Comparison of ENCODE assay signal across 15 cellular contexts in the genomic region with DNA sequence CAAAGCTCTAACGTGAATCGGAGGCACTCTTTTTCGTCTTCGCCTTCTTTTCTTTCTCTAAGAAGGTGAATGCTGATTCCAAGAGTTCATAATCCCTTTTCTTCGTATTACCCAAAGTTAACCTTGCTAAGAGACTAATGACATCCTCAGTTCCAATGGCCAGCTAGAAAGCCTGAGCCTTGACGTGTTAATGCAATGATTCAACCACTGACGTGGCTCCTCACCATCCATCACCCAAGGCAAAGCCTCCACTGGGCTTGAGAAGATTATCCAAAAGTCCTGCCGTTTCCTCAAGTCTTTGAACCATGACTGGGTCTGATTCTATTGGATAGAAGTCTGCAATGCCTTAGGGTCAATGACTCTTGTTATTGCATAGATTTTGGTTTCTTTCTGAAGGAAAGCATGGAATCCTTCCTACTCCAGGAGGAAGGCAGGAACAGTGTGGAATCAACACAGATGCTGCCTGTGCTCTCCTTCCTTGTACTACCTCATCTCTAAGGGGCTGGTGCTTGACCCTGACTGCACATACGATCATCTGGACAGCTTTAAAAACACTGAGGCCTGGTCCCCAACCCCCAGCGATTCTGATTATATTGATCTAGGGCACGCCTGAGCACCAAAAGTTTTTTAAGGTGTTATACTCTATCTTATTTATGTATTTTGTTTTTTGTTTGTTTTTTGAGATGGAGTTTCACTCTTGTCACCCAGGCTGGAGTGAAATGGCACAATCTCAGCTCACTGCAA.
A peak's percentile ranks its signal among the peaks of the same experiment; 100 is the strongest.
DNase-seq lines count a peak whose midpoint lies in the region; ATAC-seq and TF ChIP-seq lines count a peak whose summit lies in the region.
"Had no signal": no experiment of that assay in that cellular context is flagged by ENCODE, and none has a peak within 500 bp of the region (broad histone marks: within the 10 kb centered on the region; RNA-seq: fewer than 3 reads in every experiment).

No MANE protein-coding gene starts in this region.

- peak; percentile 65 for DNase-seq in M059J (ENCODE audit: low read depth)
- peak; percentile 14 for DNase-seq in colonic mucosa
- DNase-seq in lung (ENCODE audit: low spot score): peak; percentile 24
- DNase-seq in HuH-7.5 (ENCODE audit: low spot score): no peak
- DNase-seq in activated naive CD4-positive, alpha-beta T cell treated with anti-CD3 and anti-CD28 coated beads, Interleukin-2, amount 10 ng/mL, durations not matched to agents 7 days and 5 days: no peak
- DNase-seq in neural progenitor cell (ENCODE audit: low spot score): no peak
- DNase-seq in NCI-H187 treated with DMSO at 0.1 percent for 48 hours (lab: John Stamatoyannopoulos, UW): no peak
- DNase-seq: activated CD8-positive, alpha-beta memory T cell treated with anti-CD3 and anti-CD28 coated beads, Interleukin-2, amount 50 U/mL, for 4 hours; activated naive CD4-positive, alpha-beta T cell treated with Interleukin-2 at 50 U/mL for 16 hours; DMS53; KG1; NCI-H2171 treated with DMSO at 0.1 percent for 48 hours; SIG-M5 had no signal

- H3K36me3 Mint-ChIP-seq in activated naive CD4-positive, alpha-beta T cell treated with anti-CD3 and anti-CD28 coated beads, Interleukin-2, amount 10 ng/mL, durations not matched to agents 7 days and 5 days: no peaks in the 10 kb centered on the region
- no peaks in the 10 kb centered on the region for H3K36me3 Mint-ChIP-seq in neural progenitor cell

- intact Hi-C loops in colonic mucosa (cut with DNase I): no loop called here

- no peak overlapping the region for H2AFZ ChIP-seq in neural progenitor cell (replicated peaks)

- no peak overlapping the region for H3K4me3 Mint-ChIP-seq in activated naive CD4-positive, alpha-beta T cell treated with anti-CD3 and anti-CD28 coated beads, Interleukin-2, amount 10 ng/mL, durations not matched to agents 7 days and 5 days
- no peak overlapping the region for H3K4me3 Mint-ChIP-seq in neural progenitor cell

- H3K9me3 ChIP-seq in colonic mucosa: no peaks in the 10 kb centered on the region
- H3K9me3 ChIP-seq in lung (ENCODE audit: control insufficient read depth in 2 of 2, insufficient read depth in 1 of 2, low read length in 1 of 2): no peaks in the 10 kb centered on the region
- H3K9me3 ChIP-seq in neural progenitor cell (ENCODE audit: low read depth): no peaks in the 10 kb centered on the region
- H3K9me3 ChIP-seq: BLaER1 had no signal

- H3K4me3 ChIP-seq in colonic mucosa (no peak overlapping the region), lung (no peak overlapping the region), neural progenitor cell (no peak overlapping the region)
- H3K4me3 ChIP-seq: BLaER1 had no signal

- H3K27me3 Mint-ChIP-seq in activated naive CD4-positive, alpha-beta T cell treated with anti-CD3 and anti-CD28 coated beads, Interleukin-2, amount 10 ng/mL, durations not matched to agents 7 days and 5 days: peaks cover 13% of the 10 kb centered on the region
- peaks cover 7% of the 10 kb centered on the region for H3K27me3 Mint-ChIP-seq in neural progenitor cell (ENCODE audit: insufficient read depth, low read depth)

- no peak overlapping the region for H3K4me2 ChIP-seq in neural progenitor cell

- no peaks in the 10 kb centered on the region for H3K27me3 ChIP-seq in colonic mucosa
- no peaks in the 10 kb centered on the region for H3K27me3 ChIP-seq in lung (ENCODE audit: control insufficient read depth, insufficient read depth)
- H3K27me3 ChIP-seq in neural progenitor cell: no peaks in the 10 kb centered on the region
- H3K27me3 ChIP-seq: BLaER1 had no signal

- no peaks in the 10 kb centered on the region for H4K20me1 ChIP-seq in neural progenitor cell (ENCODE audit: low read depth)
- H4K20me1 ChIP-seq: BLaER1 had no signal

- no peaks in the 10 kb centered on the region for H3F3A ChIP-seq in neural progenitor cell (ENCODE audit: low read depth)

- TF ChIP-seq CTCF in colonic mucosa (IDR thresholded peaks at IDR 0.05) (no peak), lung (IDR thresholded peaks at IDR 0.05; ENCODE audit: control extremely low read depth, extremely low read depth) (no peak), neural progenitor cell (IDR thresholded peaks at IDR 0.05) (no peak)

- H3K9ac ChIP-seq in colonic mucosa (ENCODE audit: low read depth in 2 of 2, low read length in 2 of 2) (no peak overlapping the region), neural progenitor cell (no peak overlapping the region)
- H3K9ac ChIP-seq: BLaER1 had no signal

- no peaks in the 10 kb centered on the region for H3K36me3 ChIP-seq in colonic mucosa
- no peaks in the 10 kb centered on the region for H3K36me3 ChIP-seq in lung (ENCODE audit: control insufficient read depth in 2 of 2, insufficient read depth in 2 of 2, low read length in 2 of 2)
- H3K36me3 ChIP-seq in neural progenitor cell: no peaks in the 10 kb centered on the region
- H3K36me3 ChIP-seq: BLaER1 had no signal

- WGBS in lung, 2 donors: 86 to 94% methylated on average over 11 of the region's 11 CpGs

- H3K4me1 ChIP-seq in colonic mucosa (no peaks in the 10 kb centered on the region), lung (ENCODE audit: control insufficient read depth in 2 of 2, insufficient read depth in 2 of 2, low read length in 2 of 2) (peaks cover 0 to 3% of the 10 kb centered on the region in 2 donors), neural progenitor cell (peaks cover 10% of the 10 kb centered on the region)

- peaks cover 6% of the 10 kb centered on the region for H3K4me1 Mint-ChIP-seq in activated naive CD4-positive, alpha-beta T cell treated with anti-CD3 and anti-CD28 coated beads, Interleukin-2, amount 10 ng/mL, durations not matched to agents 7 days and 5 days
- H3K4me1 Mint-ChIP-seq in neural progenitor cell: peaks cover 31% of the 10 kb centered on the region

- H3K27ac ChIP-seq in colonic mucosa: peak overlapping the region; percentile 28
- no peak overlapping the region for H3K27ac ChIP-seq in lung (ENCODE audit: low read depth in 1 of 2, low read length in 1 of 2)
- H3K27ac ChIP-seq in temporal lobe (ENCODE audit: low read depth, low read length): peak overlapping the region; percentile 12
- H3K27ac ChIP-seq in neural progenitor cell: no peak overlapping the region
- H3K27ac ChIP-seq: BLaER1 had no signal

- no peak overlapping the region for H3K27ac Mint-ChIP-seq in activated naive CD4-positive, alpha-beta T cell treated with anti-CD3 and anti-CD28 coated beads, Interleukin-2, amount 10 ng/mL, durations not matched to agents 7 days and 5 days
- H3K27ac Mint-ChIP-seq in neural progenitor cell: no peak overlapping the region

- no peaks in the 10 kb centered on the region for H3K79me2 ChIP-seq in neural progenitor cell (ENCODE audit: low read depth)

- H3K9me3 Mint-ChIP-seq in activated naive CD4-positive, alpha-beta T cell treated with anti-CD3 and anti-CD28 coated beads, Interleukin-2, amount 10 ng/mL, durations not matched to agents 7 days and 5 days: no peaks in the 10 kb centered on the region
- no peaks in the 10 kb centered on the region for H3K9me3 Mint-ChIP-seq in neural progenitor cell

- no peak for ATAC-seq in lung (ENCODE audit: insufficient read depth, low FRiP score)

- CTCF ChIA-PET in activated naive CD4-positive, alpha-beta T cell treated with anti-CD3 and anti-CD28 coated beads, Interleukin-2, amount 10 ng/mL, durations not matched to agents 7 days and 5 days (lab: Charles Lee): no interaction called here

Comparison
In these comparisons a context has a peak if more than half of its experiments do, and no peak if none do; other contexts are left out.
1. DNase-seq: peak in M059J (single experiment), colonic mucosa (single experiment) and lung (single experiment); none in HuH-7.5 (single experiment), activated naive CD4-positive, alpha-beta T cell treated with anti-CD3 and anti-CD28 coated beads, Interleukin-2, amount 10 ng/mL, durations not matched to agents 7 days and 5 days (single experiment), neural progenitor cell (single experiment) and NCI-H187 treated with DMSO at 0.1 percent for 48 hours (single experiment).
2. H3K27ac ChIP-seq: peak in colonic mucosa (single experiment) and temporal lobe (single experiment); none in lung (0 of 2) and neural progenitor cell (single experiment).